14 cellular contexts compared by ENCODE assay signal in the genomic region with DNA sequence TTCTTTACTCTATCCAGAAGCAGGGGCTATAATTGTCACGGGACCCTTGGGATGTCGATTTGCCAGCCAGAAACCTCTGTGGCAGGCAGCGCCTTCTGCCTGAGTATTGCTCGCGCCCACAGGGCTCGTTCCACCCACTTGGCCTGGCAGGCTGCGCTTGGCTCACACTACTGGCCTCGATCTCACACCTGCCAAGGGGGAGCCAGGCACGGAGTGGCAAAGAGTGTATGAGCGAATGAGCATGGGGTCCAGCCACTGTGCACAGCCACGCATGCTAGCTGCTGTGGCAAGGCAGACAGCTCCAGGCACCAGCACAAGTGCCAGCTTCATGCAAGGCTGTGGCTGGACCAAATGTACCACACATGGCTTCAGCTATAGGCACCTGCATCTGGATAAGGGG.
DNase-seq lines count a peak whose midpoint lies in the region; ATAC-seq and TF ChIP-seq lines count a peak whose summit lies in the region.
"Had no signal": no experiment of that assay in that cellular context is flagged by ENCODE, and none has a peak within 500 bp of the region (broad histone marks: within the 10 kb centered on the region; RNA-seq: fewer than 3 reads in every experiment).

No MANE protein-coding gene starts in this region.

- no peak overlapping the region for H3K4me3 Mint-ChIP-seq in activated T-cell treated with anti-CD3 and anti-CD28 coated beads, Interleukin-2, amount 50 U/mL, for 72 hours
- H3K4me3 Mint-ChIP-seq in glutamatergic neuron (ENCODE audit: unreplicated experiment), result no peak overlapping the region
- H3K4me3 Mint-ChIP-seq in naive thymus-derived CD8-positive, alpha-beta T cell, result no peak overlapping the region
- H3K4me3 Mint-ChIP-seq: CD4-positive, alpha-beta T cell had no signal

- H3K36me3 Mint-ChIP-seq in activated T-cell treated with anti-CD3 and anti-CD28 coated beads, Interleukin-2, amount 50 U/mL, for 72 hours (ENCODE audit: insufficient read depth in 2 of 2), result no peaks in the 10 kb centered on the region
- no peaks in the 10 kb centered on the region for H3K36me3 Mint-ChIP-seq in glutamatergic neuron (ENCODE audit: unreplicated experiment)
- H3K36me3 Mint-ChIP-seq in naive thymus-derived CD8-positive, alpha-beta T cell, result peaks cover 0 to 2% (median 0%) of the 10 kb centered on the region in 3 donors

- no peak for TF ChIP-seq CTCF in glutamatergic neuron (IDR thresholded peaks at IDR 0.05; ENCODE audit: partially characterized antibody, unreplicated experiment)

- H3K27me3 Mint-ChIP-seq in activated T-cell treated with anti-CD3 and anti-CD28 coated beads, Interleukin-2, amount 50 U/mL, for 72 hours (ENCODE audit: low read depth), result no peaks in the 10 kb centered on the region
- H3K27me3 Mint-ChIP-seq in glutamatergic neuron (ENCODE audit: unreplicated experiment), result no peaks in the 10 kb centered on the region
- H3K27me3 Mint-ChIP-seq in naive thymus-derived CD8-positive, alpha-beta T cell, result no peaks in the 10 kb centered on the region
- H3K27me3 Mint-ChIP-seq: CD4-positive, alpha-beta T cell had no signal

- no peaks in the 10 kb centered on the region for H3K4me1 Mint-ChIP-seq in activated T-cell treated with anti-CD3 and anti-CD28 coated beads, Interleukin-2, amount 50 U/mL, for 72 hours (ENCODE audit: low read depth)
- H3K4me1 Mint-ChIP-seq in glutamatergic neuron (ENCODE audit: low read depth, unreplicated experiment), result peaks cover 5% of the 10 kb centered on the region
- no peaks in the 10 kb centered on the region for H3K4me1 Mint-ChIP-seq in naive thymus-derived CD8-positive, alpha-beta T cell

- intact Hi-C loops in posterior vena cava (cut with DNase I), result no loop called here

- POLR2A ChIA-PET in naive thymus-derived CD8-positive, alpha-beta T cell (lab: Charles Lee), result no interaction called here

- DNase-seq in activated T-cell treated with anti-CD3 and anti-CD28 coated beads, Interleukin-2, amount 50 U/mL, for 1 hour, result peak; percentile 5
- no peak for DNase-seq in activated T-cell treated with anti-CD3 and anti-CD28 coated beads, Interleukin-2, amount 50 U/mL, for 72 hours
- DNase-seq in NCI-H446 treated with DMSO at 0.1 percent for 48 hours (lab: John Stamatoyannopoulos, UW), result peak; percentile 30
- DNase-seq in glutamatergic neuron, result peak; percentile 16
- peak; percentile 71 for DNase-seq in posterior vena cava (ENCODE audit: low spot score)
- DNase-seq in naive thymus-derived CD8-positive, alpha-beta T cell, result no peak
- DNase-seq: AML-193; C1 segment of cervical spinal cord; Calu3; CD4-positive, alpha-beta T cell; DMS 273 treated with DMSO at 0.1 percent for 48 hours; IMR-90 had no signal

- H3K9me3 Mint-ChIP-seq in activated T-cell treated with anti-CD3 and anti-CD28 coated beads, Interleukin-2, amount 50 U/mL, for 72 hours, result peaks cover 4 to 5% of the 10 kb centered on the region in 2 donors
- no peaks in the 10 kb centered on the region for H3K9me3 Mint-ChIP-seq in glutamatergic neuron (ENCODE audit: unreplicated experiment)
- H3K9me3 Mint-ChIP-seq in naive thymus-derived CD8-positive, alpha-beta T cell, result peaks cover 0 to 47% (median 13%) of the 10 kb centered on the region in 9 donors
- H3K9me3 Mint-ChIP-seq: CD4-positive, alpha-beta T cell had no signal

- ATAC-seq in activated T-cell treated with anti-CD3 and anti-CD28 coated beads, Interleukin-2, amount 50 U/mL, for 72 hours (replicated peaks in 1 of 2), result no peak
- ATAC-seq in naive thymus-derived CD8-positive, alpha-beta T cell, result no peak
- no peak for ATAC-seq in HG03469 (IDR thresholded peaks at IDR 0.05; ENCODE audit: unreplicated experiment)
- ATAC-seq: HCT116 had no signal

- no peak overlapping the region for H3K27ac Mint-ChIP-seq in activated T-cell treated with anti-CD3 and anti-CD28 coated beads, Interleukin-2, amount 50 U/mL, for 72 hours
- H3K27ac Mint-ChIP-seq in glutamatergic neuron (ENCODE audit: unreplicated experiment), result no peak overlapping the region
- H3K27ac Mint-ChIP-seq in naive thymus-derived CD8-positive, alpha-beta T cell, result no peak overlapping the region
- H3K27ac Mint-ChIP-seq: CD4-positive, alpha-beta T cell had no signal

Comparison
In these comparisons a context has a peak if more than half of its experiments do, and no peak if none do; other contexts are left out.
1. DNase-seq: peak in activated T-cell treated with anti-CD3 and anti-CD28 coated beads, Interleukin-2, amount 50 U/mL, for 1 hour (single experiment), NCI-H446 treated with DMSO at 0.1 percent for 48 hours (single experiment), glutamatergic neuron (single experiment) and posterior vena cava (single experiment); none in activated T-cell treated with anti-CD3 and anti-CD28 coated beads, Interleukin-2, amount 50 U/mL, for 72 hours (0 of 2) and naive thymus-derived CD8-positive, alpha-beta T cell (0 of 10).